1 cellular context compared by ENCODE assay signal in genomic region chr12:9754984-9755383, GRCh38.
TF ChIP-seq lines count a peak whose summit lies in the region.

No MANE protein-coding gene starts in this region.

TF ChIP-seq in GM23338, 12 proteins besides CTCF, POLR2A, EP300 and RAD21 (continued from another document):
- TF ChIP-seq, protein P1, sequence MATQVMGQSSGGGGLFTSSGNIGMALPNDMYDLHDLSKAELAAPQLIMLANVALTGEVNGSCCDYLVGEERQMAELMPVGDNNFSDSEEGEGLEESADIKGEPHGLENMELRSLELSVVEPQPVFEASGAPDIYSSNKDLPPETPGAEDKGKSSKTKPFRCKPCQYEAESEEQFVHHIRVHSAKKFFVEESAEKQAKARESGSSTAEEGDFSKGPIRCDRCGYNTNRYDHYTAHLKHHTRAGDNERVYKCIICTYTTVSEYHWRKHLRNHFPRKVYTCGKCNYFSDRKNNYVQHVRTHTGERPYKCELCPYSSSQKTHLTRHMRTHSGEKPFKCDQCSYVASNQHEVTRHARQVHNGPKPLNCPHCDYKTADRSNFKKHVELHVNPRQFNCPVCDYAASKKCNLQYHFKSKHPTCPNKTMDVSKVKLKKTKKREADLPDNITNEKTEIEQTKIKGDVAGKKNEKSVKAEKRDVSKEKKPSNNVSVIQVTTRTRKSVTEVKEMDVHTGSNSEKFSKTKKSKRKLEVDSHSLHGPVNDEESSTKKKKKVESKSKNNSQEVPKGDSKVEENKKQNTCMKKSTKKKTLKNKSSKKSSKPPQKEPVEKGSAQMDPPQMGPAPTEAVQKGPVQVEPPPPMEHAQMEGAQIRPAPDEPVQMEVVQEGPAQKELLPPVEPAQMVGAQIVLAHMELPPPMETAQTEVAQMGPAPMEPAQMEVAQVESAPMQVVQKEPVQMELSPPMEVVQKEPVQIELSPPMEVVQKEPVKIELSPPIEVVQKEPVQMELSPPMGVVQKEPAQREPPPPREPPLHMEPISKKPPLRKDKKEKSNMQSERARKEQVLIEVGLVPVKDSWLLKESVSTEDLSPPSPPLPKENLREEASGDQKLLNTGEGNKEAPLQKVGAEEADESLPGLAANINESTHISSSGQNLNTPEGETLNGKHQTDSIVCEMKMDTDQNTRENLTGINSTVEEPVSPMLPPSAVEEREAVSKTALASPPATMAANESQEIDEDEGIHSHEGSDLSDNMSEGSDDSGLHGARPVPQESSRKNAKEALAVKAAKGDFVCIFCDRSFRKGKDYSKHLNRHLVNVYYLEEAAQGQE (IDR thresholded peaks at IDR 0.05; ENCODE audit: unreplicated experiment), result no peak
- TF ChIP-seq ETS1 (IDR thresholded peaks at IDR 0.05) (no peak), ZNF331 (CRISPR knock-in tag; IDR thresholded peaks at IDR 0.05; ENCODE audit: low read depth) (no peak), EZH2 (IDR thresholded peaks at IDR 0.05; ENCODE audit: low read depth, unreplicated experiment) (no peak), CREB1 (CRISPR knock-in tag; IDR thresholded peaks at IDR 0.05; ENCODE audit: low read depth) (no peak), POLR2AphosphoS5 (IDR thresholded peaks at IDR 0.05; ENCODE audit: low read depth) (no peak)
TF ChIP-seq in GM23338: peak in this region for 0.
